8 cellular contexts compared by ENCODE assay signal in genomic region chr3:114411811-114412803, GRCh38.
DNase-seq lines count a peak whose midpoint lies in the region; ATAC-seq and TF ChIP-seq lines count a peak whose summit lies in the region.

No MANE protein-coding gene starts in this region.

- H3K27me3 ChIP-seq in Karpas-422 (ENCODE audit: low read length), result no peaks in the 10 kb centered on the region

- H3K9ac ChIP-seq in Karpas-422 (ENCODE audit: low read length), result no peak overlapping the region

- no peaks in the 10 kb centered on the region for H3K9me2 ChIP-seq in Karpas-422 (replicated peaks; ENCODE audit: insufficient read depth, low read length)

- TF ChIP-seq CTCF in epithelial cell of proximal tubule (conservative IDR thresholded peaks at IDR 0.05; ENCODE audit: low read depth, low read length), result peak; percentile 2

- H3K4me3 ChIP-seq in epithelial cell of proximal tubule (ENCODE audit: low read depth, low read length) (no peak overlapping the region), skin epidermis (no peak overlapping the region), Karpas-422 (ENCODE audit: low read length) (no peak overlapping the region)

- peak; percentile 79 for ATAC-seq in GM21360 (IDR thresholded peaks at IDR 0.05; ENCODE audit: unreplicated experiment)

- H3K27ac ChIP-seq in skin epidermis, result peak overlapping the region in 16 of 21 experiments; percentile 9 to 71 (median 41)
- no peak overlapping the region for H3K27ac ChIP-seq in Karpas-422 (ENCODE audit: low read length)

- DNase-seq in AG08395 (ENCODE audit: low spot score), result peak; percentile 47
- DNase-seq in NCI-H226, result peak; percentile 41
- DNase-seq in epithelial cell of proximal tubule (ENCODE audit: low read depth), result peak; percentile 50
- DNase-seq in Karpas-422, result no peak
- no peak for DNase-seq in NCI-H146 (lab: John Stamatoyannopoulos, UW)
- DNase-seq in D341Med (ENCODE audit: low spot score), result no peak

- no peak overlapping the region for H2AFZ ChIP-seq in Karpas-422 (ENCODE audit: low read length)

- H3K9me3 ChIP-seq in Karpas-422 (ENCODE audit: low read length), result no peaks in the 10 kb centered on the region

- H4K20me1 ChIP-seq in Karpas-422 (ENCODE audit: insufficient read depth, low read depth, low read length), result no peaks in the 10 kb centered on the region

- no peaks in the 10 kb centered on the region for H3K79me2 ChIP-seq in Karpas-422 (ENCODE audit: low read length)

- H3K4me1 ChIP-seq in Karpas-422 (ENCODE audit: low read length), result peaks cover 2% of the 10 kb centered on the region; the same call in 1 of the 2 replicates

- H3K36me3 ChIP-seq in Karpas-422 (ENCODE audit: insufficient read depth, low read length), result no peaks in the 10 kb centered on the region

- H3K4me2 ChIP-seq in Karpas-422 (ENCODE audit: low read depth, low read length, poor library complexity, severe bottlenecking), result no peak overlapping the region

Comparison
In these comparisons a context has a peak if more than half of its experiments do, and no peak if none do; other contexts are left out.
1. DNase-seq: peak in AG08395 (single experiment), NCI-H226 (single experiment) and epithelial cell of proximal tubule (single experiment); none in Karpas-422 (single experiment), NCI-H146 (single experiment) and D341Med (single experiment).